17 cellular contexts compared by ENCODE assay signal in genomic region chr6:157649311-157650260, GRCh38.
DNase-seq lines count a peak whose midpoint lies in the region; ATAC-seq, FAIRE-seq and TF ChIP-seq lines count a peak whose summit lies in the region.
"Had no signal": no experiment of that assay in that cellular context is flagged by ENCODE, and none has a peak within 500 bp of the region (broad histone marks: within the 10 kb centered on the region; RNA-seq: fewer than 3 reads in every experiment).

No MANE protein-coding gene starts in this region.

- no peak overlapping the region for H3K27ac Mint-ChIP-seq in astrocyte (ENCODE audit: unreplicated experiment)
- H3K27ac Mint-ChIP-seq in CD4-positive, alpha-beta T cell: no peak overlapping the region
- H3K27ac Mint-ChIP-seq: B cell had no signal

- peaks cover 29% of the 10 kb centered on the region for H3K27me3 Mint-ChIP-seq in astrocyte (ENCODE audit: low read depth, unreplicated experiment)
- no peaks in the 10 kb centered on the region for H3K27me3 Mint-ChIP-seq in CD4-positive, alpha-beta T cell
- H3K27me3 Mint-ChIP-seq: B cell had no signal

- H3K4me1 ChIP-seq in BE2C (peaks cover 4% of the 10 kb centered on the region; the same call in 1 of the 2 replicates), astrocyte (ENCODE audit: insufficient read depth, low read length) (no peaks in the 10 kb centered on the region)
- H3K4me1 ChIP-seq: SJSA1 had no signal

- no peak for ATAC-seq in GM21423 (IDR thresholded peaks at IDR 0.05; ENCODE audit: unreplicated experiment)
- ATAC-seq in CD4-positive, alpha-beta T cell (ENCODE audit: poor library complexity): no peak

- peak overlapping the region; percentile 22 for H3K4me2 ChIP-seq in astrocyte (ENCODE audit: low read length)

- H3K36me3 ChIP-seq in BE2C (no peaks in the 10 kb centered on the region), astrocyte (ENCODE audit: insufficient read depth, low read length) (no peaks in the 10 kb centered on the region)

- FAIRE-seq in astrocyte (lab: Jason Lieb, UNC): no peak
- FAIRE-seq: endothelial cell of umbilical vein had no signal

- H3K9ac ChIP-seq in astrocyte (ENCODE audit: low read length): no peak overlapping the region

- H3K9me3 ChIP-seq in BE2C (no peaks in the 10 kb centered on the region), astrocyte (ENCODE audit: insufficient read depth, low read depth, low read length) (no peaks in the 10 kb centered on the region)
- no peaks in the 10 kb centered on the region for H3K9me3 ChIP-seq in CD4-positive, alpha-beta T cell (ENCODE audit: control insufficient read depth, low read length)
- H3K9me3 ChIP-seq: SJSA1 had no signal

- H3K4me3 Mint-ChIP-seq in astrocyte (ENCODE audit: unreplicated experiment): no peak overlapping the region
- H3K4me3 Mint-ChIP-seq in CD4-positive, alpha-beta T cell: no peak overlapping the region
- H3K4me3 Mint-ChIP-seq: B cell had no signal

- intact Hi-C loops in CD4-positive, alpha-beta T cell (cut with DNase I, micrococcal nuclease): no loop called here

- no peaks in the 10 kb centered on the region for H3K27me3 ChIP-seq in BE2C
- no peaks in the 10 kb centered on the region for H3K27me3 ChIP-seq in astrocyte (ENCODE audit: insufficient read depth, low read length)
- H3K27me3 ChIP-seq in CD4-positive, alpha-beta T cell (ENCODE audit: control insufficient read depth, insufficient read depth, low read length): no peaks in the 10 kb centered on the region
- H3K27me3 ChIP-seq: SJSA1 had no signal

- no peaks in the 10 kb centered on the region for H4K20me1 ChIP-seq in astrocyte (ENCODE audit: insufficient read depth, low read length)

- H3K9me3 Mint-ChIP-seq in astrocyte (ENCODE audit: unreplicated experiment): peaks cover 3% of the 10 kb centered on the region
- no peaks in the 10 kb centered on the region for H3K9me3 Mint-ChIP-seq in CD4-positive, alpha-beta T cell

- peaks cover 7% of the 10 kb centered on the region for H3K36me3 Mint-ChIP-seq in astrocyte (ENCODE audit: low read depth, unreplicated experiment)
- H3K36me3 Mint-ChIP-seq in CD4-positive, alpha-beta T cell (ENCODE audit: low read depth): no peaks in the 10 kb centered on the region

- POLR2A ChIA-PET in CD4-positive, alpha-beta T cell (lab: Charles Lee): no interaction called here

- TF ChIP-seq CTCF in BE2C (IDR thresholded peaks at IDR 0.05; ENCODE audit: low read depth, low read length) (no peak), astrocyte (IDR thresholded peaks at IDR 0.05; ENCODE audit: insufficient read depth, low read depth, low read length) (no peak)
- no peak for TF ChIP-seq CTCF in CD4-positive, alpha-beta T cell (IDR thresholded peaks at IDR 0.05)

- H3K4me3 ChIP-seq in BE2C (ENCODE audit: low read depth, low read length) (peak overlapping the region; percentile 37), astrocyte (ENCODE audit: insufficient read depth, low read depth, low read length) (no peak overlapping the region)
- H3K4me3 ChIP-seq: SJSA1 had no signal

- peak; percentile 26 for DNase-seq in BE2C
- peak; percentile 89 for DNase-seq in NCI-H1092 treated with DMSO at 0.1 percent for 48 hours (lab: John Stamatoyannopoulos, UW)
- no peak for DNase-seq in astrocyte (ENCODE audit: low read depth)
- peak; percentile 24 for DNase-seq in medulla oblongata (ENCODE audit: extremely low spot score)
- no peak for DNase-seq in SKM-1 treated with dmso at 0.1 percent for 144 hours (lab: John Stamatoyannopoulos, UW; ENCODE audit: unreplicated experiment)
- DNase-seq in activated CD4-positive, CD25-positive, alpha-beta regulatory T cell treated with anti-CD3 and anti-CD28 coated beads, Interleukin-2, amount 50 U/mL, for 72 hours: no peak
- DNase-seq in CD4-positive, alpha-beta T cell: no peak
- DNase-seq: activated T-cell treated with anti-CD3 and anti-CD28 coated beads, Interleukin-2, amount 50 U/mL, for 1 hour; GF-D8; NCI-H774; stimulated activated CD4-positive, alpha-beta T cell treated with anti-CD3 and anti-CD28 coated beads, Interleukin-2, amount 100 ng/mL, for 24 hours; stimulated activated naive CD4-positive, alpha-beta T cell had no signal

- peaks cover 9% of the 10 kb centered on the region for H3K4me1 Mint-ChIP-seq in astrocyte (ENCODE audit: low read depth, unreplicated experiment)
- H3K4me1 Mint-ChIP-seq in CD4-positive, alpha-beta T cell (ENCODE audit: low read depth): peaks cover 12% of the 10 kb centered on the region

- CTCF ChIA-PET in CD4-positive, alpha-beta T cell (lab: Charles Lee): no interaction called here

- no peaks in the 10 kb centered on the region for H3K79me2 ChIP-seq in astrocyte (ENCODE audit: insufficient read depth, low read length)

- no peak overlapping the region for H2AFZ ChIP-seq in astrocyte (ENCODE audit: low read depth, low read length)

- no peak overlapping the region for H3K27ac ChIP-seq in astrocyte (ENCODE audit: low read depth, low read length)
- no peak overlapping the region for H3K27ac ChIP-seq in CD4-positive, alpha-beta T cell (ENCODE audit: low read depth, low read length)
- H3K27ac ChIP-seq: SJSA1, VCaP had no signal

Comparison
In these comparisons a context has a peak if more than half of its experiments do, and no peak if none do; other contexts are left out.
1. DNase-seq: peak in BE2C (single experiment), NCI-H1092 treated with DMSO at 0.1 percent for 48 hours (single experiment) and medulla oblongata (single experiment); none in astrocyte (single experiment), SKM-1 treated with dmso at 0.1 percent for 144 hours (single experiment), activated CD4-positive, CD25-positive, alpha-beta regulatory T cell treated with anti-CD3 and anti-CD28 coated beads, Interleukin-2, amount 50 U/mL, for 72 hours (single experiment) and CD4-positive, alpha-beta T cell (0 of 10).